In genomic region chr10:11716704-11717103, GRCh38 we compare ENCODE assay signal across 15 cellular contexts.
"Had no signal": no experiment of that assay in that cellular context is flagged by ENCODE, and none has a peak within 500 bp of the region (broad histone marks: within the 10 kb centered on the region; RNA-seq: fewer than 3 reads in every experiment).

No MANE protein-coding gene starts in this region.

- ATAC-seq: activated T-cell treated with anti-CD3 and anti-CD28 coated beads, Interleukin-2, amount 50 U/mL, for 4 hours; gastrocnemius medialis; naive thymus-derived CD4-positive, alpha-beta T cell; stimulated activated effector memory CD8-positive, alpha-beta T cell treated with anti-CD3 and anti-CD28 coated beads, Interleukin-12 subunit alpha, Interleukin-12 subunit beta, amount 100 ng/mL, for 72 hours; T-cell had no signal

- H3K4me1 Mint-ChIP-seq: stimulated activated effector memory CD8-positive, alpha-beta T cell treated with anti-CD3 and anti-CD28 coated beads, Interleukin-12 subunit alpha, Interleukin-12 subunit beta, amount 100 ng/mL, for 72 hours had no signal

- H3K4me3 Mint-ChIP-seq: activated CD4-positive, alpha-beta memory T cell treated with anti-CD3 and anti-CD28 coated beads for 36 hours; activated naive CD8-positive, alpha-beta T cell; activated T-cell treated with anti-CD3 and anti-CD28 coated beads, Interleukin-2, amount 50 U/mL, for 4 hours; naive thymus-derived CD4-positive, alpha-beta T cell; stimulated activated effector memory CD8-positive, alpha-beta T cell treated with anti-CD3 and anti-CD28 coated beads, Interleukin-12 subunit alpha, Interleukin-12 subunit beta, amount 100 ng/mL, for 72 hours; T-cell had no signal

- H3K27ac ChIP-seq: gastrocnemius medialis, neutrophil, tibial nerve had no signal

- H3K27me3 ChIP-seq: gastrocnemius medialis, tibial nerve had no signal

- H3K36me3 Mint-ChIP-seq: activated CD4-positive, alpha-beta memory T cell treated with anti-CD3 and anti-CD28 coated beads for 36 hours; stimulated activated effector memory CD8-positive, alpha-beta T cell treated with anti-CD3 and anti-CD28 coated beads, Interleukin-12 subunit alpha, Interleukin-12 subunit beta, amount 100 ng/mL, for 72 hours; T-cell had no signal

- DNase-seq: activated CD4-positive, alpha-beta memory T cell treated with anti-CD3 and anti-CD28 coated beads for 36 hours; activated gamma-delta T cell; activated T-cell treated with anti-CD3 and anti-CD28 coated beads, Interleukin-2, amount 50 U/mL, for 4 hours; gastrocnemius medialis; hippocampal formation; kidney glomerular epithelial cell; naive thymus-derived CD4-positive, alpha-beta T cell; right cardiac atrium; T-cell; T1000 had no signal

- H3K9me3 Mint-ChIP-seq: stimulated activated effector memory CD8-positive, alpha-beta T cell treated with anti-CD3 and anti-CD28 coated beads, Interleukin-12 subunit alpha, Interleukin-12 subunit beta, amount 100 ng/mL, for 72 hours had no signal

- H3K4me1 ChIP-seq: gastrocnemius medialis had no signal

- H3K36me3 ChIP-seq: gastrocnemius medialis, neutrophil, tibial nerve had no signal

- H3K9me3 ChIP-seq: gastrocnemius medialis, neutrophil had no signal

- H3K4me3 ChIP-seq: gastrocnemius medialis, lung, tibial nerve had no signal

- H3K27ac Mint-ChIP-seq: activated CD4-positive, alpha-beta memory T cell treated with anti-CD3 and anti-CD28 coated beads for 36 hours; activated naive CD8-positive, alpha-beta T cell; naive thymus-derived CD4-positive, alpha-beta T cell; stimulated activated effector memory CD8-positive, alpha-beta T cell treated with anti-CD3 and anti-CD28 coated beads, Interleukin-12 subunit alpha, Interleukin-12 subunit beta, amount 100 ng/mL, for 72 hours; T-cell had no signal
